In genomic region chr2:64860321-64860751, GRCh38 we compare ENCODE assay signal across 8 cellular contexts.
DNase-seq lines count a peak whose midpoint lies in the region; ATAC-seq and TF ChIP-seq lines count a peak whose summit lies in the region.

No MANE protein-coding gene starts in this region.

- H3K4me1 ChIP-seq in PC-9 (replicated peaks; ENCODE audit: insufficient read depth) (peaks cover 65% of the 10 kb centered on the region), lung (ENCODE audit: control insufficient read depth in 2 of 2, insufficient read depth in 2 of 2, low read length in 2 of 2) (peaks cover 10% of the 10 kb centered on the region in 2 donors)

- WGBS in lung, 2 donors, result 39 to 73% methylated on average over 9 of the region's 9 CpGs

- no peaks in the 10 kb centered on the region for H4K20me1 ChIP-seq in PC-9 (ENCODE audit: insufficient read depth)

- no peaks in the 10 kb centered on the region for H3K79me2 ChIP-seq in PC-9 (ENCODE audit: low read depth)

- H3K27ac ChIP-seq in AG04450 (ENCODE audit: low read depth, low read length), result peak overlapping the region; percentile 69
- H3K27ac ChIP-seq in PC-9, result peak overlapping the region; percentile 86
- peak overlapping the region; percentile 89 to 94 for H3K27ac ChIP-seq in lung (ENCODE audit: low read depth in 1 of 2, low read length in 1 of 2)

- peak; percentile 49 for ATAC-seq in GM21528 (IDR thresholded peaks at IDR 0.05; ENCODE audit: low FRiP score, unreplicated experiment)
- ATAC-seq in lung (ENCODE audit: insufficient read depth, low FRiP score), result no peak
- ATAC-seq in sciatic nerve, result no peak

- no peaks in the 10 kb centered on the region for H3K9me2 ChIP-seq in PC-9 (ENCODE audit: insufficient read depth)

- H3K9me3 ChIP-seq in AG04450 (ENCODE audit: control insufficient read depth, insufficient read depth, low read length) (peaks cover 11% of the 10 kb centered on the region), PC-9 (ENCODE audit: insufficient read depth, low read depth) (no peaks in the 10 kb centered on the region), lung (ENCODE audit: control insufficient read depth in 2 of 2, insufficient read depth in 1 of 2, low read length in 1 of 2) (no peaks in the 10 kb centered on the region)

- peaks cover 36% of the 10 kb centered on the region for H3F3A ChIP-seq in PC-9 (ENCODE audit: insufficient read depth, low read depth)

- peak overlapping the region; percentile 74 for H2AFZ ChIP-seq in PC-9

- intact Hi-C loops in PC-9 (cut with micrococcal nuclease; ENCODE audit: unreplicated experiment), result no loop called here
- intact Hi-C loops in sciatic nerve (cut with DNase I), result no loop called here

- no TSS peak for BruUV-seq in PC-9 (replicated peaks; lab: Mats Ljungman, UMichigan)

- H3K4me2 ChIP-seq in PC-9, result peak overlapping the region; percentile 71

- H3K27me3 ChIP-seq in AG04450 (ENCODE audit: control insufficient read depth, insufficient read depth, low read length), result peaks cover 5% of the 10 kb centered on the region
- no peaks in the 10 kb centered on the region for H3K27me3 ChIP-seq in PC-9 (ENCODE audit: insufficient read depth, low read depth)
- no peaks in the 10 kb centered on the region for H3K27me3 ChIP-seq in lung (ENCODE audit: control insufficient read depth, insufficient read depth)

- CTCF ChIA-PET in AG04450 (lab: Charles Lee), result interaction anchor here (0.6 to 4.9 kb wide), 4 partner anchors 90 to 311 kb away, joined by 4 to 27 read pairs (median 10); partner anchors contain the start of gene SERTAD2
- CTCF ChIA-PET in PC-9 (lab: Charles Lee), result interaction anchor here (0.6 to 1.1 kb wide), 3 partner anchors 206 to 498 kb away, joined by 3 to 4 read pairs (median 3); no protein-coding TSS in a partner anchor

- no peak overlapping the region for H3K4me3 ChIP-seq in AG04450 (ENCODE audit: low read depth, low read length)
- peak overlapping the region; percentile 49; the same call in 1 of the 2 replicates for H3K4me3 ChIP-seq in PC-9
- no peak overlapping the region for H3K4me3 ChIP-seq in lung

- DNase-seq in AG04450 (ENCODE audit: low read depth, low spot score) (no peak), PC-9 (no peak), lung (ENCODE audit: low spot score) (no peak), DMS153 treated with DMSO at 0.1 percent for 48 hours (lab: John Stamatoyannopoulos, UW; ENCODE audit: unreplicated experiment) (no peak), sciatic nerve (ENCODE audit: low spot score) (no peak), NCI-H345 treated with DMSO at 0.1 percent for 48 hours (lab: John Stamatoyannopoulos, UW; ENCODE audit: unreplicated experiment) (no peak)
- no peak for DNase-seq in stimulated activated CD4-positive, alpha-beta T cell treated with anti-CD3 and anti-CD28 coated beads, Interleukin-4, amount 100 ng/mL, for 1 hour

- H3K36me3 ChIP-seq in PC-9 (ENCODE audit: low read depth) (no peaks in the 10 kb centered on the region), lung (ENCODE audit: control insufficient read depth in 2 of 2, insufficient read depth in 2 of 2, low read length in 2 of 2) (no peaks in the 10 kb centered on the region)

- no peak for TF ChIP-seq CTCF in AG04450 (IDR thresholded peaks at IDR 0.05; ENCODE audit: low read depth, low read length)
- no peak for TF ChIP-seq CTCF in PC-9 (conservative IDR thresholded peaks at IDR 0.05)
- TF ChIP-seq CTCF in lung (IDR thresholded peaks at IDR 0.05; ENCODE audit: control extremely low read depth, extremely low read depth), result no peak

- POLR2A ChIA-PET in AG04450 (lab: Yijun Ruan, JAX), result interaction anchor here (1.2 to 3.3 kb wide), 4 partner anchors 21 to 215 kb away, joined by 4 to 23 read pairs (median 18); partner anchors contain the start of gene SERTAD2
- POLR2A ChIA-PET in PC-9 (lab: Charles Lee; ENCODE audit: unreplicated experiment), result interaction anchor here (0.5 to 1.8 kb wide), 4 partner anchors 92 to 208 kb away, joined by 4 to 38 read pairs (median 6); partner anchors contain the start of gene SERTAD2
